ENCODE assay signal across 18 cellular contexts in genomic region chr16:12750554-12750918, GRCh38.
DNase-seq lines count a peak whose midpoint lies in the region; ATAC-seq lines count a peak whose summit lies in the region.
"Had no signal": no experiment of that assay in that cellular context is flagged by ENCODE, and none has a peak within 500 bp of the region (broad histone marks: within the 10 kb centered on the region; RNA-seq: fewer than 3 reads in every experiment).

No MANE protein-coding gene starts in this region.

- peaks cover 3% of the 10 kb centered on the region for H3K9me3 Mint-ChIP-seq in activated T-cell treated with anti-CD3 and anti-CD28 coated beads, Interleukin-2, amount 50 U/mL, for 24 hours
- no peaks in the 10 kb centered on the region for H3K9me3 Mint-ChIP-seq in effector memory CD8-positive, alpha-beta T cell

- peak overlapping the region; percentile 49 for H3K4me3 Mint-ChIP-seq in activated T-cell treated with anti-CD3 and anti-CD28 coated beads, Interleukin-2, amount 50 U/mL, for 24 hours
- peak overlapping the region; percentile 55 to 58 for H3K4me3 Mint-ChIP-seq in effector memory CD8-positive, alpha-beta T cell

- H3K36me3 Mint-ChIP-seq in activated T-cell treated with anti-CD3 and anti-CD28 coated beads, Interleukin-2, amount 50 U/mL, for 24 hours (ENCODE audit: low read depth): peaks cover 9% of the 10 kb centered on the region
- H3K36me3 Mint-ChIP-seq in effector memory CD8-positive, alpha-beta T cell (ENCODE audit: insufficient read depth): peaks cover 2% of the 10 kb centered on the region

- peaks cover 45% of the 10 kb centered on the region for H3K4me1 Mint-ChIP-seq in activated T-cell treated with anti-CD3 and anti-CD28 coated beads, Interleukin-2, amount 50 U/mL, for 24 hours (ENCODE audit: low read depth)
- peaks cover 21 to 26% of the 10 kb centered on the region in 2 donors for H3K4me1 Mint-ChIP-seq in effector memory CD8-positive, alpha-beta T cell (ENCODE audit: low read depth in 2 of 2)

- DNase-seq in activated T-cell treated with anti-CD3 and anti-CD28 coated beads, Interleukin-2, amount 50 U/mL, for 24 hours: peak; percentile 51
- no peak for DNase-seq in activated T-cell treated with anti-CD3 and anti-CD28 coated beads, Interleukin-2, amount 50 U/mL, for 1 hour
- DNase-seq in activated CD4-positive, alpha-beta T cell treated with anti-CD3 and anti-CD28 coated beads, Interleukin-2, amount 50 U/mL, for 48 hours: peak; percentile 13 to 32
- peak in 1 of 3 experiments; percentile 2 for DNase-seq in effector memory CD8-positive, alpha-beta T cell
- no peak for DNase-seq in NCI-H2107 treated with DMSO at 0.1 percent for 48 hours (lab: John Stamatoyannopoulos, UW; ENCODE audit: unreplicated experiment)
- DNase-seq in NCI-H146 treated with DMSO at 0.1 percent for 48 hours (lab: John Stamatoyannopoulos, UW; ENCODE audit: unreplicated experiment): no peak
- DNase-seq: adrenal gland; caudate nucleus; effector CD4-positive, alpha-beta T cell; EL; heart right ventricle; NCI-H1436; NCI-H345; SIG-M5; T1000 had no signal

- H3K27ac Mint-ChIP-seq in activated T-cell treated with anti-CD3 and anti-CD28 coated beads, Interleukin-2, amount 50 U/mL, for 24 hours: peak overlapping the region; percentile 96
- H3K27ac Mint-ChIP-seq in effector memory CD8-positive, alpha-beta T cell: peak overlapping the region; percentile 66 to 75

- ATAC-seq in GM19455 (IDR thresholded peaks at IDR 0.05; ENCODE audit: unreplicated experiment) (peak; percentile 5), HG03354 (IDR thresholded peaks at IDR 0.05; ENCODE audit: poor library complexity, severe bottlenecking, unreplicated experiment) (no peak)
- peak; percentile 31 for ATAC-seq in effector memory CD8-positive, alpha-beta T cell (replicated peaks)
- ATAC-seq: heart right ventricle, sciatic nerve had no signal

- no peaks in the 10 kb centered on the region for H3K27me3 Mint-ChIP-seq in activated T-cell treated with anti-CD3 and anti-CD28 coated beads, Interleukin-2, amount 50 U/mL, for 24 hours
- H3K27me3 Mint-ChIP-seq in effector memory CD8-positive, alpha-beta T cell: no peaks in the 10 kb centered on the region

Comparison
In these comparisons a context has a peak if more than half of its experiments do, and no peak if none do; other contexts are left out.
1. DNase-seq: peak in activated T-cell treated with anti-CD3 and anti-CD28 coated beads, Interleukin-2, amount 50 U/mL, for 24 hours (single experiment) and activated CD4-positive, alpha-beta T cell treated with anti-CD3 and anti-CD28 coated beads, Interleukin-2, amount 50 U/mL, for 48 hours (2 of 2); none in activated T-cell treated with anti-CD3 and anti-CD28 coated beads, Interleukin-2, amount 50 U/mL, for 1 hour (single experiment), NCI-H2107 treated with DMSO at 0.1 percent for 48 hours (single experiment) and NCI-H146 treated with DMSO at 0.1 percent for 48 hours (single experiment).